ENCODE assay signal across 22 cellular contexts in the genomic region with DNA sequence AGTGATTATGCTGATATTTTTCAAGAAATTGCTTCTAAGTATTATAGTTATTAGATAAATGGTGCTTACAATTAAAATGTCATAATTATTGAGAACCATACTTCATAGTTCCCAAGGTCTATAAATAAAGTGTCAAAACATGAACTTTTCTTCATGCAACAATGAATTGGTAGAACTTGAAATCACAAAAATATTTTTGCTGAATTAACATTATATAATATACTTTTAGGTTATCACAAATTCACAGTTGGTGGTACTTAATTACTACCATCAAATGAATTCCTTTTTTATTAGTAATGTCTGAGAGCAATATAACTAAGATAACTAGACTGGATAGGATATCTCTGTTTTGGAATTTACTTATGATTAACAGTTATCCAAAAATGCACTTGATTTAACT.
"Had no signal": no experiment of that assay in that cellular context is flagged by ENCODE, and none has a peak within 500 bp of the region (broad histone marks: within the 10 kb centered on the region; RNA-seq: fewer than 3 reads in every experiment).

No MANE protein-coding gene starts in this region.

- H3K4me2 ChIP-seq: KMS-11 had no signal

- H3K4me3 ChIP-seq: SJSA1, SK-N-MC had no signal

- FAIRE-seq: RCC 7860 had no signal

- H3K27ac ChIP-seq: KMS-11, SJSA1, SK-N-MC had no signal

- DNase-seq: IMR-90, Kasumi-1, MM.1S, NCI-H1092 treated with DMSO at 0.1 percent for 48 hours, NCI-H1436, NCI-H187, NCI-H2029, NCI-H2081 treated with DMSO at 0.1 percent for 48 hours, NCI-H2171, NCI-H226, NCI-H446, NCI-H510A, NCI-H524 treated with DMSO at 0.1 percent for 48 hours, NCI-H69, NCI-H774, Right ventricle myocardium superior, RPMI8226, SIG-M5 had no signal

- H3K9me3 ChIP-seq: SJSA1 had no signal

- H3K9ac ChIP-seq: KMS-11 had no signal
